In genomic region chr12:9869307-9870161, GRCh38 we compare ENCODE assay signal across 1 cellular context.
TF ChIP-seq lines count a peak whose summit lies in the region.

TSS of gene CLEC2B (minus strand) at chr12:9869354.

TF ChIP-seq in K562, 482 proteins besides CTCF, POLR2A, EP300 and RAD21 (continued from another document):
- TF ChIP-seq DLX4 (CRISPR knock-in tag; IDR thresholded peaks at IDR 0.05) (no peak), GABPA (tag; conservative IDR thresholded peaks at IDR 0.05; ENCODE audit: low read depth) (0 out of 2 replicates have a peak, but pooled peaks have one; percentile 0), SPI1 (IDR thresholded peaks at IDR 0.05; ENCODE audit: borderline replicate concordance, low read depth, low read length) (no peak), SRF (CRISPR knock-in tag; IDR thresholded peaks at IDR 0.05) (no peak), HDAC8 (tag; IDR thresholded peaks at IDR 0.05) (no peak), PHB (CRISPR knock-in tag; IDR thresholded peaks at IDR 0.05) (no peak), CHAMP1 (IDR thresholded peaks at IDR 0.05) (no peak)
